11 cellular contexts compared by ENCODE assay signal in genomic region chr21:16942703-16943102, GRCh38.
DNase-seq lines count a peak whose midpoint lies in the region; ATAC-seq and TF ChIP-seq lines count a peak whose summit lies in the region.
"Had no signal": no experiment of that assay in that cellular context is flagged by ENCODE, and none has a peak within 500 bp of the region (broad histone marks: within the 10 kb centered on the region; RNA-seq: fewer than 3 reads in every experiment).

No MANE protein-coding gene starts in this region.

- H3K4me3 ChIP-seq in HEK293 (ENCODE audit: low read depth, low read length) (no peak overlapping the region), fibroblast of villous mesenchyme (ENCODE audit: low read depth, low read length) (no peak overlapping the region)

- no peak for TF ChIP-seq CTCF in HEK293 (tag by site-specific recombination; IDR thresholded peaks at IDR 0.05)
- peak; percentile 45 for TF ChIP-seq CTCF in fibroblast of villous mesenchyme (IDR thresholded peaks at IDR 0.05; ENCODE audit: insufficient read depth, low read depth, low read length)

- no peak overlapping the region for H3K4me3 Mint-ChIP-seq in activated T-cell treated with anti-CD3 and anti-CD28 coated beads, Interleukin-2, amount 50 U/mL, for 72 hours
- H3K4me3 Mint-ChIP-seq in stimulated activated effector memory CD8-positive, alpha-beta T cell treated with anti-CD3 and anti-CD28 coated beads, Interleukin-12 subunit alpha, Interleukin-12 subunit beta, amount 100 ng/mL, for 72 hours: no peak overlapping the region
- H3K4me3 Mint-ChIP-seq: CD4-positive, CD25-positive, alpha-beta regulatory T cell had no signal

- H3K36me3 Mint-ChIP-seq in activated T-cell treated with anti-CD3 and anti-CD28 coated beads, Interleukin-2, amount 50 U/mL, for 72 hours (ENCODE audit: insufficient read depth in 2 of 2): peaks cover 2% of the 10 kb centered on the region in 2 donors
- no peaks in the 10 kb centered on the region for H3K36me3 Mint-ChIP-seq in stimulated activated effector memory CD8-positive, alpha-beta T cell treated with anti-CD3 and anti-CD28 coated beads, Interleukin-12 subunit alpha, Interleukin-12 subunit beta, amount 100 ng/mL, for 72 hours
- H3K36me3 Mint-ChIP-seq: CD4-positive, CD25-positive, alpha-beta regulatory T cell had no signal

- H3K9me3 ChIP-seq in HEK293 (ENCODE audit: control insufficient read depth, insufficient read depth, low read depth, low read length): no peaks in the 10 kb centered on the region

- H3K27me3 Mint-ChIP-seq in activated T-cell treated with anti-CD3 and anti-CD28 coated beads, Interleukin-2, amount 50 U/mL, for 72 hours (ENCODE audit: low read depth): no peaks in the 10 kb centered on the region
- H3K27me3 Mint-ChIP-seq: CD4-positive, CD25-positive, alpha-beta regulatory T cell had no signal

- ATAC-seq in activated T-cell treated with anti-CD3 and anti-CD28 coated beads, Interleukin-2, amount 50 U/mL, for 72 hours (replicated peaks in 1 of 2): no peak
- ATAC-seq in stimulated activated effector memory CD8-positive, alpha-beta T cell treated with anti-CD3 and anti-CD28 coated beads, Interleukin-12 subunit alpha, Interleukin-12 subunit beta, amount 100 ng/mL, for 72 hours: no peak

- no peaks in the 10 kb centered on the region for H3K4me1 ChIP-seq in HEK293 (ENCODE audit: control insufficient read depth, insufficient read depth, low read length)

- POLR2A ChIA-PET in HEK293 (lab: Yijun Ruan, JAX): no interaction called here

- H3K27ac ChIP-seq in HEK293 (ENCODE audit: extremely low read depth, low read depth, low read length): no peak overlapping the region

- no peaks in the 10 kb centered on the region for H3K36me3 ChIP-seq in HEK293 (ENCODE audit: control insufficient read depth in 2 of 2, insufficient read depth in 1 of 2, low read length in 2 of 2)

- H3K27ac Mint-ChIP-seq in activated T-cell treated with anti-CD3 and anti-CD28 coated beads, Interleukin-2, amount 50 U/mL, for 72 hours: no peak overlapping the region
- H3K27ac Mint-ChIP-seq in stimulated activated effector memory CD8-positive, alpha-beta T cell treated with anti-CD3 and anti-CD28 coated beads, Interleukin-12 subunit alpha, Interleukin-12 subunit beta, amount 100 ng/mL, for 72 hours: no peak overlapping the region

- CTCF ChIA-PET in HEK293 (lab: Yijun Ruan, JAX): interaction anchor here (0.6 to 1.8 kb wide), 11 partner anchors 11 to 553 kb away, joined by 3 to 12 read pairs (median 3); no protein-coding TSS in a partner anchor

- H3K4me1 Mint-ChIP-seq in activated T-cell treated with anti-CD3 and anti-CD28 coated beads, Interleukin-2, amount 50 U/mL, for 72 hours (ENCODE audit: low read depth): no peaks in the 10 kb centered on the region
- H3K4me1 Mint-ChIP-seq in stimulated activated effector memory CD8-positive, alpha-beta T cell treated with anti-CD3 and anti-CD28 coated beads, Interleukin-12 subunit alpha, Interleukin-12 subunit beta, amount 100 ng/mL, for 72 hours: no peaks in the 10 kb centered on the region
- H3K4me1 Mint-ChIP-seq: CD4-positive, CD25-positive, alpha-beta regulatory T cell had no signal

- peaks cover 5 to 11% of the 10 kb centered on the region in 2 donors for H3K9me3 Mint-ChIP-seq in activated T-cell treated with anti-CD3 and anti-CD28 coated beads, Interleukin-2, amount 50 U/mL, for 72 hours
- peaks cover 33% of the 10 kb centered on the region for H3K9me3 Mint-ChIP-seq in stimulated activated effector memory CD8-positive, alpha-beta T cell treated with anti-CD3 and anti-CD28 coated beads, Interleukin-12 subunit alpha, Interleukin-12 subunit beta, amount 100 ng/mL, for 72 hours

- DNase-seq in A172 (ENCODE audit: low spot score): peak; percentile 12
- DNase-seq in SK-N-DZ (ENCODE audit: low spot score): peak; percentile 7
- DNase-seq in fibroblast of villous mesenchyme (ENCODE audit: low read depth): peak; percentile 5
- no peak for DNase-seq in ureter (ENCODE audit: low spot score)
- DNase-seq in activated T-cell treated with anti-CD3 and anti-CD28 coated beads, Interleukin-2, amount 50 U/mL, for 72 hours: no peak
- no peak for DNase-seq in stimulated activated effector memory CD8-positive, alpha-beta T cell treated with anti-CD3 and anti-CD28 coated beads, Interleukin-12 subunit alpha, Interleukin-12 subunit beta, amount 100 ng/mL, for 72 hours (ENCODE audit: low spot score in 2 of 2)
- no peak for DNase-seq in activated naive CD4-positive, alpha-beta T cell (lab: John Stamatoyannopoulos, UW)
- DNase-seq: activated CD4-positive, alpha-beta T cell treated with anti-CD3 and anti-CD28 coated beads, Interleukin-2, amount 50 U/mL, for 48 hours; CD4-positive, CD25-positive, alpha-beta regulatory T cell; GOT3 had no signal

TF ChIP-seq in HEK293, 187 proteins besides CTCF, POLR2A, EP300 and RAD21:
- TF ChIP-seq ZNF654 (tag by site-specific recombination; IDR thresholded peaks at IDR 0.05; ENCODE audit: low read depth) (peak; percentile 24; the same call in 1 of the 2 replicates), ZNF416 (tag by site-specific recombination; IDR thresholded peaks at IDR 0.05) (no peak)

Comparison
In these comparisons a context has a peak if more than half of its experiments do, and no peak if none do; other contexts are left out.
1. DNase-seq: peak in A172 (single experiment), SK-N-DZ (single experiment) and fibroblast of villous mesenchyme (single experiment); none in ureter (single experiment), activated T-cell treated with anti-CD3 and anti-CD28 coated beads, Interleukin-2, amount 50 U/mL, for 72 hours (0 of 2), stimulated activated effector memory CD8-positive, alpha-beta T cell treated with anti-CD3 and anti-CD28 coated beads, Interleukin-12 subunit alpha, Interleukin-12 subunit beta, amount 100 ng/mL, for 72 hours (0 of 2) and activated naive CD4-positive, alpha-beta T cell (0 of 4).